ENCODE assay signal across 1 cellular context in the genomic region with DNA sequence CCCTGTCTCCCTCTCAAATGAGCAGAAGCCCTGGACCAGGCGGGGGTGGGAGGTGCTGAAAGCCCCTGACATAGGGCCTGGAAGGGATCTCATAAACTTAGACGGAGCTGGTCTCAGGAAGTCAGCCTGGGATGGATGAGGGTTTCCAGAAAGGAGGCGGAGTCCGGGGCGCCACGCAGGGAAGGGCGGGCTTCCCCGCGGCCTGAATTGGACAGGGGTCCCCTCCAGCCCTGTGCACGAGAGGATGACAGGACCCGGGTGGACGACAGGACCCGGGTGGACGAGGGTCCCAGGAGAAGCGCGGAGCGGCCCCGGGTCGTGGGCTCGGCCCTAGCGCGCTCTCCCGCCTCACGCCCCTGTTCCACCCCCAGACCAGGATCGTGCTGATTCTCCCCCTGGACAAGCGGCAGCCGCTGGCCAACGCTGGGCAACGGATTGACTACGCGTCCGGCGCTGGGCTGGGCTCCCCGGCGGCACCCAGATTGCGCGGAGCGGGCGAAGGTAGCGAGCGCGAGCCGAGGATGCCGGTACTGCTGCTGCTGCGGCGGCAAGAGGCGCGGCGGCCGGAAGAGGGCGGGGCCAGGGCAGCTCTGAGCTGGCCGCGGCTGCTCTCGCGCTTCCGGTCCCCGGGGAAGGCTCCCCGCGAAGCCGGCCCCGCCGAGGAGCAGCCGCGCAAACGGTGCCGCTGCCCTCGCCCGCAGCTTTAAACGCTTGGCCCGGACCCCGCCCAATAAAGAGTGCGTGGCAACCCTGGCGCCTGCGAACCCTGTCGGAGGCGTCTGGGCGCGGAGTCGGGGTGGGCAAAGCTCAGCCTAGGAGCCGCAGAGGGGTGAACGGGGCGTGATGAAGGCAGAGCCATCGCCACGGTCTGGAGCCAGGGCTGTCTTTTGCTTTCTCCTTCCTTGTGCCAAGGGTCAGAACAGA.
TF ChIP-seq lines count a peak whose summit lies in the region.

No MANE protein-coding gene starts in this region.

TF ChIP-seq in HepG2, 621 proteins besides CTCF, POLR2A, EP300 and RAD21 (continued from another document and continues in another):
- TF ChIP-seq, protein P1, sequence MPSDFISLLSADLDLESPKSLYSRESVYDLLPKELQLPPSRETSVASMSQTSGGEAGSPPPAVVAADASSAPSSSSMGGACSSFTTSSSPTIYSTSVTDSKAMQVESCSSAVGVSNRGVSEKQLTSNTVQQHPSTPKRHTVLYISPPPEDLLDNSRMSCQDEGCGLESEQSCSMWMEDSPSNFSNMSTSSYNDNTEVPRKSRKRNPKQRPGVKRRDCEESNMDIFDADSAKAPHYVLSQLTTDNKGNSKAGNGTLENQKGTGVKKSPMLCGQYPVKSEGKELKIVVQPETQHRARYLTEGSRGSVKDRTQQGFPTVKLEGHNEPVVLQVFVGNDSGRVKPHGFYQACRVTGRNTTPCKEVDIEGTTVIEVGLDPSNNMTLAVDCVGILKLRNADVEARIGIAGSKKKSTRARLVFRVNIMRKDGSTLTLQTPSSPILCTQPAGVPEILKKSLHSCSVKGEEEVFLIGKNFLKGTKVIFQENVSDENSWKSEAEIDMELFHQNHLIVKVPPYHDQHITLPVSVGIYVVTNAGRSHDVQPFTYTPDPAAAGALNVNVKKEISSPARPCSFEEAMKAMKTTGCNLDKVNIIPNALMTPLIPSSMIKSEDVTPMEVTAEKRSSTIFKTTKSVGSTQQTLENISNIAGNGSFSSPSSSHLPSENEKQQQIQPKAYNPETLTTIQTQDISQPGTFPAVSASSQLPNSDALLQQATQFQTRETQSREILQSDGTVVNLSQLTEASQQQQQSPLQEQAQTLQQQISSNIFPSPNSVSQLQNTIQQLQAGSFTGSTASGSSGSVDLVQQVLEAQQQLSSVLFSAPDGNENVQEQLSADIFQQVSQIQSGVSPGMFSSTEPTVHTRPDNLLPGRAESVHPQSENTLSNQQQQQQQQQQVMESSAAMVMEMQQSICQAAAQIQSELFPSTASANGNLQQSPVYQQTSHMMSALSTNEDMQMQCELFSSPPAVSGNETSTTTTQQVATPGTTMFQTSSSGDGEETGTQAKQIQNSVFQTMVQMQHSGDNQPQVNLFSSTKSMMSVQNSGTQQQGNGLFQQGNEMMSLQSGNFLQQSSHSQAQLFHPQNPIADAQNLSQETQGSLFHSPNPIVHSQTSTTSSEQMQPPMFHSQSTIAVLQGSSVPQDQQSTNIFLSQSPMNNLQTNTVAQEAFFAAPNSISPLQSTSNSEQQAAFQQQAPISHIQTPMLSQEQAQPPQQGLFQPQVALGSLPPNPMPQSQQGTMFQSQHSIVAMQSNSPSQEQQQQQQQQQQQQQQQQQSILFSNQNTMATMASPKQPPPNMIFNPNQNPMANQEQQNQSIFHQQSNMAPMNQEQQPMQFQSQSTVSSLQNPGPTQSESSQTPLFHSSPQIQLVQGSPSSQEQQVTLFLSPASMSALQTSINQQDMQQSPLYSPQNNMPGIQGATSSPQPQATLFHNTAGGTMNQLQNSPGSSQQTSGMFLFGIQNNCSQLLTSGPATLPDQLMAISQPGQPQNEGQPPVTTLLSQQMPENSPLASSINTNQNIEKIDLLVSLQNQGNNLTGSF (CRISPR knock-in tag; IDR thresholded peaks at IDR 0.05), result peak; percentile 72; the same call in 1 of the 2 replicates
- no peak for TF ChIP-seq HMGA1 (CRISPR knock-in tag; conservative IDR thresholded peaks at IDR 0.05)
- TF ChIP-seq SNAPC2 (CRISPR knock-in tag; IDR thresholded peaks at IDR 0.05), result 0 out of 2 replicates have a peak, but pooled peaks have one; percentile 95
- peak; percentile 87 for TF ChIP-seq SALL2 (CRISPR knock-in tag; IDR thresholded peaks at IDR 0.05)
- peak; percentile 92 for TF ChIP-seq ZNF761 (CRISPR knock-in tag; conservative IDR thresholded peaks at IDR 0.05)
- peak; percentile 46; the same call in 1 of the 2 replicates for TF ChIP-seq ZMYM3 (CRISPR knock-in tag; IDR thresholded peaks at IDR 0.05)
- TF ChIP-seq ZMYM4 (CRISPR knock-in tag; IDR thresholded peaks at IDR 0.05), result peak; percentile 60; the same call in 1 of the 2 replicates
- peak; percentile 75 for TF ChIP-seq ZNF543 (CRISPR knock-in tag; IDR thresholded peaks at IDR 0.05)
- TF ChIP-seq NR2F2 (IDR thresholded peaks at IDR 0.05; ENCODE audit: borderline replicate concordance, low read depth), result no peak
- 0 out of 2 replicates have a peak, but pooled peaks have one; percentile 76 for TF ChIP-seq ZNF660 (CRISPR knock-in tag; IDR thresholded peaks at IDR 0.05; ENCODE audit: borderline replicate concordance, low read depth)
- peak; percentile 83 for TF ChIP-seq ZNF891 (CRISPR knock-in tag; IDR thresholded peaks at IDR 0.05)
- TF ChIP-seq, protein P2, sequence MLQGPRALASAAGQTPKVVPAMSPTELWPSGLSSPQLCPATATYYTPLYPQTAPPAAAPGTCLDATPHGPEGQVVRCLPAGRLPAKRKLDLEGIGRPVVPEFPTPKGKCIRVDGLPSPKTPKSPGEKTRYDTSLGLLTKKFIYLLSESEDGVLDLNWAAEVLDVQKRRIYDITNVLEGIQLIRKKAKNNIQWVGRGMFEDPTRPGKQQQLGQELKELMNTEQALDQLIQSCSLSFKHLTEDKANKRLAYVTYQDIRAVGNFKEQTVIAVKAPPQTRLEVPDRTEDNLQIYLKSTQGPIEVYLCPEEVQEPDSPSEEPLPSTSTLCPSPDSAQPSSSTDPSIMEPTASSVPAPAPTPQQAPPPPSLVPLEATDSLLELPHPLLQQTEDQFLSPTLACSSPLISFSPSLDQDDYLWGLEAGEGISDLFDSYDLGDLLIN (CRISPR knock-in tag; IDR thresholded peaks at IDR 0.05; ENCODE audit: borderline replicate concordance), result no peak; the same call in 1 of the 2 replicates
- no peak for TF ChIP-seq ZNF10 (CRISPR knock-in tag; IDR thresholded peaks at IDR 0.05; ENCODE audit: borderline replicate concordance, low read depth)
- peak; percentile 93 for TF ChIP-seq ZSCAN21 (CRISPR knock-in tag; IDR thresholded peaks at IDR 0.05; ENCODE audit: borderline replicate concordance)
- TF ChIP-seq, protein P3, sequence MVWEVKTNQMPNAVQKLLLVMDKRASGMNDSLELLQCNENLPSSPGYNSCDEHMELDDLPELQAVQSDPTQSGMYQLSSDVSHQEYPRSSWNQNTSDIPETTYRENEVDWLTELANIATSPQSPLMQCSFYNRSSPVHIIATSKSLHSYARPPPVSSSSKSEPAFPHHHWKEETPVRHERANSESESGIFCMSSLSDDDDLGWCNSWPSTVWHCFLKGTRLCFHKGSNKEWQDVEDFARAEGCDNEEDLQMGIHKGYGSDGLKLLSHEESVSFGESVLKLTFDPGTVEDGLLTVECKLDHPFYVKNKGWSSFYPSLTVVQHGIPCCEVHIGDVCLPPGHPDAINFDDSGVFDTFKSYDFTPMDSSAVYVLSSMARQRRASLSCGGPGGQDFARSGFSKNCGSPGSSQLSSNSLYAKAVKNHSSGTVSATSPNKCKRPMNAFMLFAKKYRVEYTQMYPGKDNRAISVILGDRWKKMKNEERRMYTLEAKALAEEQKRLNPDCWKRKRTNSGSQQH (CRISPR knock-in tag; IDR thresholded peaks at IDR 0.05; ENCODE audit: low read depth), result no peak; the same call in 1 of the 2 replicates
- TF ChIP-seq MTA3 (CRISPR knock-in tag; IDR thresholded peaks at IDR 0.05), result no peak
- TF ChIP-seq RARA (CRISPR knock-in tag; IDR thresholded peaks at IDR 0.05), result peak; percentile 13; the same call in 1 of the 2 replicates
- TF ChIP-seq KLF6 (CRISPR knock-in tag; IDR thresholded peaks at IDR 0.05), result peak; percentile 96
- TF ChIP-seq TEAD2 (CRISPR knock-in tag; IDR thresholded peaks at IDR 0.05), result no peak
- no peak for TF ChIP-seq CHD4 (IDR thresholded peaks at IDR 0.05; ENCODE audit: borderline replicate concordance, low read length)
- no peak for TF ChIP-seq ZNF841 (CRISPR knock-in tag; IDR thresholded peaks at IDR 0.05; ENCODE audit: borderline replicate concordance)
- peak; percentile 91 for TF ChIP-seq EEA1 (CRISPR knock-in tag; IDR thresholded peaks at IDR 0.05; ENCODE audit: borderline replicate concordance)
- TF ChIP-seq EHMT2 (IDR thresholded peaks at IDR 0.05; ENCODE audit: borderline replicate concordance, low read depth, low read length), result no peak
- peak; percentile 96 for TF ChIP-seq ZFP36L1 (CRISPR knock-in tag; IDR thresholded peaks at IDR 0.05)
- 0 out of 2 replicates have a peak, but pooled peaks have one; percentile 88 for TF ChIP-seq ZNF605 (CRISPR knock-in tag; IDR thresholded peaks at IDR 0.05)
- peak; percentile 86; the same call in 1 of the 2 replicates for TF ChIP-seq SMYD3 (CRISPR knock-in tag; IDR thresholded peaks at IDR 0.05)
- TF ChIP-seq, protein P4, sequence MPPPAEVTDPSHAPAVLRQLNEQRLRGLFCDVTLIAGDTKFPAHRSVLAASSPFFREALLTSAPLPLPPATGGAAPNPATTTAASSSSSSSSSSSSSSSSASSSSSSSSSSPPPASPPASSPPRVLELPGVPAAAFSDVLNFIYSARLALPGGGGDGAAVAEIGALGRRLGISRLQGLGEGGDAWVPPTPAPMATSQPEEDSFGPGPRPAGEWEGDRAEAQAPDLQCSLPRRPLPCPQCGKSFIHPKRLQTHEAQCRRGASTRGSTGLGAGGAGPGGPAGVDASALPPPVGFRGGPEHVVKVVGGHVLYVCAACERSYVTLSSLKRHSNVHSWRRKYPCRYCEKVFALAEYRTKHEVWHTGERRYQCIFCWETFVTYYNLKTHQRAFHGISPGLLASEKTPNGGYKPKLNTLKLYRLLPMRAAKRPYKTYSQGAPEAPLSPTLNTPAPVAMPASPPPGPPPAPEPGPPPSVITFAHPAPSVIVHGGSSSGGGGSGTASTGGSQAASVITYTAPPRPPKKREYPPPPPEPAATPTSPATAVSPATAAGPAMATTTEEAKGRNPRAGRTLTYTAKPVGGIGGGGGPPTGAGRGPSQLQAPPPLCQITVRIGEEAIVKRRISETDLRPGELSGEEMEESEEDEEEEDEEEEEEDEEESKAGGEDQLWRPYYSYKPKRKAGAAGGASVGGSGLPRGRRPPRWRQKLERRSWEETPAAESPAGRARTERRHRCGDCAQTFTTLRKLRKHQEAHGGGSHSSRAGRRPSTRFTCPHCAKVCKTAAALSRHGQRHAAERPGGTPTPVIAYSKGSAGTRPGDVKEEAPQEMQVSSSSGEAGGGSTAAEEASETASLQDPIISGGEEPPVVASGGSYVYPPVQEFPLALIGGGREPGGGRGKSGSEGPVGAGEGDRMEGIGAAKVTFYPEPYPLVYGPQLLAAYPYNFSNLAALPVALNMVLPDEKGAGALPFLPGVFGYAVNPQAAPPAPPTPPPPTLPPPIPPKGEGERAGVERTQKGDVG (CRISPR knock-in tag; IDR thresholded peaks at IDR 0.05; ENCODE audit: borderline replicate concordance), result no peak
- peak; percentile 91 for TF ChIP-seq REL (CRISPR knock-in tag; conservative IDR thresholded peaks at IDR 0.05)
- TF ChIP-seq, protein P5, sequence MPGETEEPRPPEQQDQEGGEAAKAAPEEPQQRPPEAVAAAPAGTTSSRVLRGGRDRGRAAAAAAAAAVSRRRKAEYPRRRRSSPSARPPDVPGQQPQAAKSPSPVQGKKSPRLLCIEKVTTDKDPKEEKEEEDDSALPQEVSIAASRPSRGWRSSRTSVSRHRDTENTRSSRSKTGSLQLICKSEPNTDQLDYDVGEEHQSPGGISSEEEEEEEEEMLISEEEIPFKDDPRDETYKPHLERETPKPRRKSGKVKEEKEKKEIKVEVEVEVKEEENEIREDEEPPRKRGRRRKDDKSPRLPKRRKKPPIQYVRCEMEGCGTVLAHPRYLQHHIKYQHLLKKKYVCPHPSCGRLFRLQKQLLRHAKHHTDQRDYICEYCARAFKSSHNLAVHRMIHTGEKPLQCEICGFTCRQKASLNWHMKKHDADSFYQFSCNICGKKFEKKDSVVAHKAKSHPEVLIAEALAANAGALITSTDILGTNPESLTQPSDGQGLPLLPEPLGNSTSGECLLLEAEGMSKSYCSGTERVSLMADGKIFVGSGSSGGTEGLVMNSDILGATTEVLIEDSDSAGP (CRISPR knock-in tag; IDR thresholded peaks at IDR 0.05; ENCODE audit: borderline replicate concordance), result peak; percentile 97
- no peak for TF ChIP-seq ZEB1 (IDR thresholded peaks at IDR 0.05; ENCODE audit: insufficient replicate concordance, low read depth)
- TF ChIP-seq ZNF572 (CRISPR knock-in tag; IDR thresholded peaks at IDR 0.05), result peak; percentile 85
- TF ChIP-seq FOXK1 (CRISPR knock-in tag; IDR thresholded peaks at IDR 0.05; ENCODE audit: borderline replicate concordance, low read depth), result no peak
- no peak; the same call in 1 of the 2 replicates for TF ChIP-seq CENPX (CRISPR knock-in tag; IDR thresholded peaks at IDR 0.05)
- TF ChIP-seq MAF1 (CRISPR knock-in tag; IDR thresholded peaks at IDR 0.05; ENCODE audit: borderline replicate concordance), result no peak; the same call in 1 of the 2 replicates
- TF ChIP-seq ARNT (IDR thresholded peaks at IDR 0.05), result no peak
- TF ChIP-seq, protein P6, sequence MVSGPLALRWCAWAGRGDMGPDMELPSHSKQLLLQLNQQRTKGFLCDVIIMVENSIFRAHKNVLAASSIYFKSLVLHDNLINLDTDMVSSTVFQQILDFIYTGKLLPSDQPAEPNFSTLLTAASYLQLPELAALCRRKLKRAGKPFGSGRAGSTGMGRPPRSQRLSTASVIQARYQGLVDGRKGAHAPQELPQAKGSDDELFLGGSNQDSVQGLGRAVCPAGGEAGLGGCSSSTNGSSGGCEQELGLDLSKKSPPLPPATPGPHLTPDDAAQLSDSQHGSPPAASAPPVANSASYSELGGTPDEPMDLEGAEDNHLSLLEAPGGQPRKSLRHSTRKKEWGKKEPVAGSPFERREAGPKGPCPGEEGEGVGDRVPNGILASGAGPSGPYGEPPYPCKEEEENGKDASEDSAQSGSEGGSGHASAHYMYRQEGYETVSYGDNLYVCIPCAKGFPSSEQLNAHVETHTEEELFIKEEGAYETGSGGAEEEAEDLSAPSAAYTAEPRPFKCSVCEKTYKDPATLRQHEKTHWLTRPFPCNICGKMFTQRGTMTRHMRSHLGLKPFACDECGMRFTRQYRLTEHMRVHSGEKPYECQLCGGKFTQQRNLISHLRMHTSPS (CRISPR knock-in tag; IDR thresholded peaks at IDR 0.05; ENCODE audit: low read depth), result peak; percentile 79; the same call in 1 of the 2 replicates
- TF ChIP-seq, protein P7, sequence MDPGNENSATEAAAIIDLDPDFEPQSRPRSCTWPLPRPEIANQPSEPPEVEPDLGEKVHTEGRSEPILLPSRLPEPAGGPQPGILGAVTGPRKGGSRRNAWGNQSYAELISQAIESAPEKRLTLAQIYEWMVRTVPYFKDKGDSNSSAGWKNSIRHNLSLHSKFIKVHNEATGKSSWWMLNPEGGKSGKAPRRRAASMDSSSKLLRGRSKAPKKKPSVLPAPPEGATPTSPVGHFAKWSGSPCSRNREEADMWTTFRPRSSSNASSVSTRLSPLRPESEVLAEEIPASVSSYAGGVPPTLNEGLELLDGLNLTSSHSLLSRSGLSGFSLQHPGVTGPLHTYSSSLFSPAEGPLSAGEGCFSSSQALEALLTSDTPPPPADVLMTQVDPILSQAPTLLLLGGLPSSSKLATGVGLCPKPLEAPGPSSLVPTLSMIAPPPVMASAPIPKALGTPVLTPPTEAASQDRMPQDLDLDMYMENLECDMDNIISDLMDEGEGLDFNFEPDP (CRISPR knock-in tag; conservative IDR thresholded peaks at IDR 0.05), result no peak
- TF ChIP-seq ZNF317 (CRISPR knock-in tag; IDR thresholded peaks at IDR 0.05), result peak; percentile 79; the same call in 1 of the 2 replicates
- TF ChIP-seq MTF2 (CRISPR knock-in tag; IDR thresholded peaks at IDR 0.05; ENCODE audit: borderline replicate concordance), result peak; percentile 93; the same call in 1 of the 2 replicates
- no peak for TF ChIP-seq FIP1L1 (IDR thresholded peaks at IDR 0.05; ENCODE audit: borderline replicate concordance, insufficient read depth, low read depth, low read length)
- TF ChIP-seq KDM4B (CRISPR knock-in tag; IDR thresholded peaks at IDR 0.05), result no peak
- no peak; the same call in 1 of the 2 replicates for TF ChIP-seq ZFP1 (CRISPR knock-in tag; IDR thresholded peaks at IDR 0.05)
- peak; percentile 66 for TF ChIP-seq NFKB2 (CRISPR knock-in tag; IDR thresholded peaks at IDR 0.05; ENCODE audit: borderline replicate concordance)
- TF ChIP-seq XRCC5 (optimal IDR thresholded peaks at IDR 0.05; ENCODE audit: low read length), result peak; percentile 90
- peak; percentile 50; the same call in 1 of the 2 replicates for TF ChIP-seq ZNF335 (CRISPR knock-in tag; IDR thresholded peaks at IDR 0.05)
- 0 out of 2 replicates have a peak, but pooled peaks have one; percentile 23 for TF ChIP-seq PCBP1 (IDR thresholded peaks at IDR 0.05; ENCODE audit: borderline replicate concordance, low read depth, low read length)
